Comparison of ENCODE assay signal across 32 cellular contexts in genomic region chr14:86513564-86513963, GRCh38.
"Had no signal": no experiment of that assay in that cellular context is flagged by ENCODE, and none has a peak within 500 bp of the region (broad histone marks: within the 10 kb centered on the region; RNA-seq: fewer than 3 reads in every experiment).

No MANE protein-coding gene starts in this region.

- H3K27me3 Mint-ChIP-seq: activated CD4-positive, alpha-beta T cell treated with anti-CD3 and anti-CD28 coated beads for 36 hours; activated CD4-positive, alpha-beta T cell treated with anti-CD3 and anti-CD28 coated beads, Interleukin-2, amount 10 ng/mL, durations not matched to agents 7 days and 5 days; activated T-cell treated with anti-CD3 and anti-CD28 coated beads, Interleukin-2, amount 50 U/mL, for 24 hours had no signal

- H3K4me3 ChIP-seq: adrenal gland, SJCRH30 had no signal

- H3K4me3 Mint-ChIP-seq: activated CD4-positive, alpha-beta T cell treated with anti-CD3 and anti-CD28 coated beads for 36 hours; activated CD4-positive, alpha-beta T cell treated with anti-CD3 and anti-CD28 coated beads, Interleukin-2, amount 10 ng/mL, durations not matched to agents 7 days and 5 days; activated CD8-positive, alpha-beta T cell treated with anti-CD3 and anti-CD28 coated beads, Interleukin-2, amount 10 ng/mL, durations not matched to agents 7 days and 5 days; activated naive CD4-positive, alpha-beta T cell treated with anti-CD3 and anti-CD28 coated beads for 36 hours; activated T-cell treated with anti-CD3 and anti-CD28 coated beads, Interleukin-2, amount 50 U/mL, for 24 hours; activated T-helper 1 cell treated with anti-CD3 and anti-CD28 coated beads, Interleukin-12 subunit alpha, Interleukin-12 subunit beta, Interleukin-2, Interleukin-4 antibody, amounts not matched to agents 30 ng/mL and 10 ng/mL and 1 ng/mL, durations not matched to agents 14 hours and 24 hours and 36 hours; brain; T-helper 1 cell treated with Interleukin-12 subunit alpha and Interleukin-12 subunit beta and Interleukin-4 antibody, amounts not matched to agents 30 μg/mL and 1 μg/mL, for 36 hours; T-helper 2 cell treated with Interferon-gamma antibody and Interleukin-4, amounts not matched to agents 5 μg/mL and 100 μg/mL, for 36 hours; WTC11 had no signal

- ATAC-seq: activated CD4-positive, alpha-beta T cell treated with anti-CD3 and anti-CD28 coated beads for 36 hours; activated CD4-positive, CD25-positive, alpha-beta regulatory T cell treated with anti-CD3 and anti-CD28 coated beads, Interleukin-2, amount 50 U/mL, for 24 hours; activated CD8-positive, alpha-beta T cell treated with anti-CD3 and anti-CD28 coated beads, Interleukin-2, amount 10 ng/mL, durations not matched to agents 7 days and 5 days; activated naive CD4-positive, alpha-beta T cell treated with anti-CD3 and anti-CD28 coated beads, Interleukin-2, amount 50 U/mL, for 72 hours; WTC11 had no signal

- H3K4me1 ChIP-seq: adrenal gland, SJCRH30 had no signal

- H3K9me3 Mint-ChIP-seq: activated CD4-positive, alpha-beta T cell treated with anti-CD3 and anti-CD28 coated beads, Interleukin-2, amount 10 ng/mL, durations not matched to agents 7 days and 5 days; activated T-helper 1 cell treated with anti-CD3 and anti-CD28 coated beads, Interleukin-12 subunit alpha, Interleukin-12 subunit beta, Interleukin-2, Interleukin-4 antibody, amounts not matched to agents 30 ng/mL and 10 ng/mL and 1 ng/mL, durations not matched to agents 14 hours and 24 hours and 36 hours; T-helper 1 cell treated with Interleukin-12 subunit alpha and Interleukin-12 subunit beta and Interleukin-4 antibody, amounts not matched to agents 30 μg/mL and 1 μg/mL, for 36 hours; T-helper 2 cell treated with Interferon-gamma antibody and Interleukin-4, amounts not matched to agents 5 μg/mL and 100 μg/mL, for 36 hours; WTC11 had no signal

- H3K36me3 ChIP-seq: adrenal gland, SJCRH30 had no signal

- FAIRE-seq: astrocyte, bronchial epithelial cell had no signal

- H3K4me1 Mint-ChIP-seq: activated CD4-positive, alpha-beta T cell treated with anti-CD3 and anti-CD28 coated beads for 36 hours; activated CD4-positive, alpha-beta T cell treated with anti-CD3 and anti-CD28 coated beads, Interleukin-2, amount 10 ng/mL, durations not matched to agents 7 days and 5 days; brain; WTC11 had no signal

- H3K27ac ChIP-seq: adrenal gland, SJCRH30 had no signal

- H3K4me2 ChIP-seq: SK-N-SH had no signal

- H3K9ac ChIP-seq: SK-N-SH had no signal

- H3K9me3 ChIP-seq: adrenal gland, SJCRH30, SK-N-SH had no signal

- H3K27ac Mint-ChIP-seq: activated CD4-positive, alpha-beta T cell treated with anti-CD3 and anti-CD28 coated beads for 36 hours; activated CD4-positive, alpha-beta T cell treated with anti-CD3 and anti-CD28 coated beads, Interleukin-2, amount 10 ng/mL, durations not matched to agents 7 days and 5 days; activated CD8-positive, alpha-beta T cell treated with anti-CD3 and anti-CD28 coated beads, Interleukin-2, amount 10 ng/mL, durations not matched to agents 7 days and 5 days; activated naive CD4-positive, alpha-beta T cell treated with anti-CD3 and anti-CD28 coated beads for 36 hours; activated naive CD4-positive, alpha-beta T cell treated with anti-CD3 and anti-CD28 coated beads, Interleukin-2, amount 50 U/mL, for 72 hours; activated T-cell treated with anti-CD3 and anti-CD28 coated beads, Interleukin-2, amount 50 U/mL, for 24 hours; activated T-helper 1 cell treated with anti-CD3 and anti-CD28 coated beads, Interleukin-12 subunit alpha, Interleukin-12 subunit beta, Interleukin-2, Interleukin-4 antibody, amounts not matched to agents 30 ng/mL and 10 ng/mL and 1 ng/mL, durations not matched to agents 14 hours and 24 hours and 36 hours; brain; T-helper 1 cell treated with Interleukin-12 subunit alpha and Interleukin-12 subunit beta and Interleukin-4 antibody, amounts not matched to agents 30 μg/mL and 1 μg/mL, for 36 hours; T-helper 2 cell treated with Interferon-gamma antibody and Interleukin-4, amounts not matched to agents 5 μg/mL and 100 μg/mL, for 36 hours; WTC11 had no signal

- DNase-seq: activated CD4-positive, alpha-beta T cell treated with anti-CD3 and anti-CD28 coated beads for 36 hours; activated CD4-positive, alpha-beta T cell treated with anti-CD3 and anti-CD28 coated beads, Interleukin-2, amount 10 ng/mL, durations not matched to agents 7 days and 5 days; activated CD4-positive, alpha-beta T cell treated with anti-CD3 and anti-CD28 coated beads, Interleukin-2, amount 50 U/mL, for 48 hours; activated CD8-positive, alpha-beta T cell treated with anti-CD3 and anti-CD28 coated beads, Interleukin-2, amount 10 ng/mL, durations not matched to agents 7 days and 5 days; activated gamma-delta T cell treated with Interleukin-2 at 50 U/mL for 16 hours; activated naive CD4-positive, alpha-beta T cell treated with anti-CD3 and anti-CD28 coated beads for 36 hours; activated T-cell treated with anti-CD3 and anti-CD28 coated beads, Interleukin-2, amount 50 U/mL, for 24 hours; adrenal gland; caudate nucleus; cerebellar nuclear complex; MM.1S; MV-4-11; NCI-H1092; NCI-H1436 treated with DMSO at 0.1 percent for 48 hours; NCI-H1694 treated with DMSO at 0.1 percent for 48 hours; NCI-H2029; NCI-H345; NCI-H524 treated with DMSO at 0.1 percent for 48 hours; NCI-H748 treated with DMSO at 0.1 percent for 48 hours; OCI-M1; SHP77; SK-N-SH had no signal

- H3K36me3 Mint-ChIP-seq: activated naive CD4-positive, alpha-beta T cell treated with anti-CD3 and anti-CD28 coated beads, Interleukin-2, amount 50 U/mL, for 72 hours; brain; WTC11 had no signal

- H3K27me3 ChIP-seq: adrenal gland, SJCRH30 had no signal
